ENCODE assay signal across 22 cellular contexts in the genomic region with DNA sequence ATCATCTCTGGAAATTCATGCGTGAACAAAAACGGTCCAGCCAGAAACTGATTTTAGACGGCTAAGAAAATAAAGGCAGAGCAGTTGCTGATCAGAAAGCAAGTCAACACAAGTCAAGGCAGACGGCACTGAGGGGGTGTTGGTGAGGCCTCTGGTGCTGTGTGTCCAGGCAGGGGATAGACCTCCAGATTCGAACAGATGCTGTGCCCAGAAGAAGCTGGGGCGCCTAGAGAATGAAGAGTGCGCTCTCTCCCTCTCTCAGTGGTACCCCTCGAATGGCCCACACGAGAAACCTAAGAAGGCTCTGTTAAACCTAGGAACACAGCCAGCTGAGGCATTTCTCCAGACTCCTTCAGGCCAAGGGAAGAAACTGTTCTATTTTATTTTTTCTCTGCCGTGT.
"Had no signal": no experiment of that assay in that cellular context is flagged by ENCODE, and none has a peak within 500 bp of the region (broad histone marks: within the 10 kb centered on the region; RNA-seq: fewer than 3 reads in every experiment).

No MANE protein-coding gene starts in this region.

- H3K9me3 ChIP-seq: adrenal gland, Peyer's patch, SJSA1 had no signal

- H3K27ac ChIP-seq: adrenal gland, KMS-11, Peyer's patch, RWPE1, SJSA1 had no signal

- H3K4me3 ChIP-seq: adrenal gland, Peyer's patch, SJSA1 had no signal

- H3K4me2 ChIP-seq: KMS-11 had no signal

- H3K27me3 ChIP-seq: Peyer's patch had no signal

- H3K36me3 ChIP-seq: adrenal gland, Peyer's patch, SJSA1 had no signal

- DNase-seq: activated CD4-positive, alpha-beta T cell treated with anti-CD3 and anti-CD28 coated beads for 48 hours; activated CD4-positive, alpha-beta T cell treated with anti-CD3 and anti-CD28 coated beads, Interleukin-2, amount 50 U/mL, for 4 hours; activated CD4-positive, CD25-positive, alpha-beta regulatory T cell treated with anti-CD3 and anti-CD28 coated beads, Interleukin-2, amount 50 U/mL, for 72 hours; activated CD8-positive, alpha-beta memory T cell treated with anti-CD3 and anti-CD28 coated beads, Interleukin-2, amount 50 U/mL, for 48 hours; activated CD8-positive, alpha-beta T cell treated with anti-CD3 and anti-CD28 coated beads, Interleukin-2, amount 10 ng/mL, durations not matched to agents 7 days and 5 days; activated naive CD4-positive, alpha-beta T cell treated with anti-CD3 and anti-CD28 coated beads, Interleukin-2, amount 50 U/mL, for 16 hours; activated naive CD8-positive, alpha-beta T cell treated with anti-CD3 and anti-CD28 coated beads, Interleukin-2, amount 10 ng/mL, durations not matched to agents 7 days and 5 days; activated T-cell treated with anti-CD3 and anti-CD28 coated beads, Interleukin-2, amount 50 U/mL, for 1 hour; adrenal gland; anterior cingulate cortex; MV-4-11; NCI-H1092 treated with DMSO at 0.1 percent for 48 hours; NCI-H1417 treated with DMSO at 0.1 percent for 48 hours; NCI-H1694; NCI-H2029; NCI-H2107; NCI-H510A treated with DMSO at 0.1 percent for 48 hours; Peyer's patch; SHP77 had no signal

- H3K9ac ChIP-seq: KMS-11 had no signal

- H3K4me1 ChIP-seq: adrenal gland, Peyer's patch, SJSA1 had no signal

- ATAC-seq: activated CD8-positive, alpha-beta T cell treated with anti-CD3 and anti-CD28 coated beads, Interleukin-2, amount 10 ng/mL, durations not matched to agents 7 days and 5 days had no signal
